ENCODE assay signal across 3 cellular contexts in genomic region chr3:170130532-170130931, GRCh38.
TF ChIP-seq lines count a peak whose summit lies in the region.

No MANE protein-coding gene starts in this region.

TF ChIP-seq in GM23338, 12 proteins besides CTCF, POLR2A, EP300 and RAD21 (continues in another document):
- TF ChIP-seq ETS1 (IDR thresholded peaks at IDR 0.05) = no peak
- TF ChIP-seq EZH2 (IDR thresholded peaks at IDR 0.05; ENCODE audit: low read depth, unreplicated experiment) = no peak
- no peak for TF ChIP-seq ZNF331 (CRISPR knock-in tag; IDR thresholded peaks at IDR 0.05; ENCODE audit: low read depth)
- no peak for TF ChIP-seq EZH2phosphoT487 (IDR thresholded peaks at IDR 0.05; ENCODE audit: unreplicated experiment)
- no peak for TF ChIP-seq NANOG (IDR thresholded peaks at IDR 0.05; ENCODE audit: borderline replicate concordance)
- TF ChIP-seq JUNB (IDR thresholded peaks at IDR 0.05; ENCODE audit: unreplicated experiment) = no peak
- no peak for TF ChIP-seq ZNF114 (CRISPR knock-in tag; IDR thresholded peaks at IDR 0.05)

TF ChIP-seq in GM12878, 131 proteins besides CTCF, POLR2A, EP300 and RAD21:
- TF ChIP-seq HCFC1 (IDR thresholded peaks at IDR 0.05; ENCODE audit: low read length) = no peak
- TF ChIP-seq CREB1 (IDR thresholded peaks at IDR 0.05; ENCODE audit: low read depth) = no peak
- TF ChIP-seq MTA3 (IDR thresholded peaks at IDR 0.05; ENCODE audit: borderline replicate concordance, low read length) = no peak
- no peak for TF ChIP-seq RB1 (IDR thresholded peaks at IDR 0.05; ENCODE audit: borderline replicate concordance)
- no peak for TF ChIP-seq CUX1 (IDR thresholded peaks at IDR 0.05; ENCODE audit: insufficient replicate concordance, low read depth, low read length)
- no peak for TF ChIP-seq CREM (IDR thresholded peaks at IDR 0.05; ENCODE audit: low read depth)
- no peak for TF ChIP-seq NBN (IDR thresholded peaks at IDR 0.05)
- no peak for TF ChIP-seq SMAD5 (IDR thresholded peaks at IDR 0.05; ENCODE audit: low read depth)

TF ChIP-seq in SK-N-SH, 30 proteins besides CTCF, POLR2A, EP300 and RAD21:
- no peak for TF ChIP-seq GABPA (IDR thresholded peaks at IDR 0.05; ENCODE audit: low read depth)
- TF ChIP-seq SIN3A (IDR thresholded peaks at IDR 0.05; ENCODE audit: borderline replicate concordance, low read depth, low read length) = no peak
- no peak for TF ChIP-seq FOXM1 (IDR thresholded peaks at IDR 0.05; ENCODE audit: low read depth)
- no peak for TF ChIP-seq MAX (IDR thresholded peaks at IDR 0.05; ENCODE audit: low read depth)
- TF ChIP-seq JUND (IDR thresholded peaks at IDR 0.05) = no peak
- no peak for TF ChIP-seq POLR2AphosphoS5 (IDR thresholded peaks at IDR 0.05; ENCODE audit: low read depth, low read length)
- no peak for TF ChIP-seq RCOR1 (IDR thresholded peaks at IDR 0.05; ENCODE audit: low read length)
- TF ChIP-seq TCF12 (IDR thresholded peaks at IDR 0.05) = no peak
- no peak for TF ChIP-seq NFIC (IDR thresholded peaks at IDR 0.05; ENCODE audit: borderline replicate concordance)
- TF ChIP-seq ZBTB33 (IDR thresholded peaks at IDR 0.05; ENCODE audit: borderline replicate concordance, low read depth) = no peak
- no peak for TF ChIP-seq GATA2 (CRISPR knock-in tag; IDR thresholded peaks at IDR 0.05)
- no peak for TF ChIP-seq NRF1 (IDR thresholded peaks at IDR 0.05; ENCODE audit: low read depth, low read length)
- no peak for TF ChIP-seq USF1 (IDR thresholded peaks at IDR 0.05; ENCODE audit: borderline replicate concordance, low read depth)
- TF ChIP-seq REST (IDR thresholded peaks at IDR 0.05; ENCODE audit: low read depth, low read length) = no peak
- TF ChIP-seq FOSL2 (IDR thresholded peaks at IDR 0.05; ENCODE audit: borderline replicate concordance, low read depth) = no peak
- no peak for TF ChIP-seq RFX5 (IDR thresholded peaks at IDR 0.05; ENCODE audit: low read length)
- TF ChIP-seq ELF1 (IDR thresholded peaks at IDR 0.05) = no peak
- no peak for TF ChIP-seq EZH2phosphoT487 (IDR thresholded peaks at IDR 0.05; ENCODE audit: borderline replicate concordance, low read depth)
- TF ChIP-seq TAF1 (IDR thresholded peaks at IDR 0.05; ENCODE audit: borderline replicate concordance, low read depth, low read length) = no peak
